ENCODE assay signal across 1 cellular context in genomic region chr6:8085053-8085511, GRCh38.
TF ChIP-seq lines count a peak whose summit lies in the region.

No MANE protein-coding gene starts in this region.

TF ChIP-seq in HepG2, 621 proteins besides CTCF, POLR2A, EP300 and RAD21 (continued from another document and continues in another):
- TF ChIP-seq ZNF646 (CRISPR knock-in tag; IDR thresholded peaks at IDR 0.05): no peak
- peak; percentile 89 for TF ChIP-seq ZNF644 (CRISPR knock-in tag; IDR thresholded peaks at IDR 0.05; ENCODE audit: low read depth)
- peak; percentile 92 for TF ChIP-seq ZMYM3 (CRISPR knock-in tag; IDR thresholded peaks at IDR 0.05)
- no peak for TF ChIP-seq ZNF7 (CRISPR knock-in tag; IDR thresholded peaks at IDR 0.05)
- no peak for TF ChIP-seq REL (CRISPR knock-in tag; conservative IDR thresholded peaks at IDR 0.05)
- TF ChIP-seq PAF1 (CRISPR knock-in tag; IDR thresholded peaks at IDR 0.05): no peak
- 0 out of 2 replicates have a peak, but pooled peaks have one; percentile 50 for TF ChIP-seq ADNP (CRISPR knock-in tag; IDR thresholded peaks at IDR 0.05)
- TF ChIP-seq NFIC (IDR thresholded peaks at IDR 0.05; ENCODE audit: low read length): peak; percentile 90
- no peak for TF ChIP-seq ZNF460 (CRISPR knock-in tag; IDR thresholded peaks at IDR 0.05; ENCODE audit: borderline replicate concordance)
- no peak for TF ChIP-seq DR1 (CRISPR knock-in tag; IDR thresholded peaks at IDR 0.05)
- TF ChIP-seq HNF4A (CRISPR knock-in tag; IDR thresholded peaks at IDR 0.05): peak; percentile 92
- 0 out of 2 replicates have a peak, but pooled peaks have one; percentile 65 for TF ChIP-seq ZBTB39 (CRISPR knock-in tag; IDR thresholded peaks at IDR 0.05)
- TF ChIP-seq, protein P1, sequence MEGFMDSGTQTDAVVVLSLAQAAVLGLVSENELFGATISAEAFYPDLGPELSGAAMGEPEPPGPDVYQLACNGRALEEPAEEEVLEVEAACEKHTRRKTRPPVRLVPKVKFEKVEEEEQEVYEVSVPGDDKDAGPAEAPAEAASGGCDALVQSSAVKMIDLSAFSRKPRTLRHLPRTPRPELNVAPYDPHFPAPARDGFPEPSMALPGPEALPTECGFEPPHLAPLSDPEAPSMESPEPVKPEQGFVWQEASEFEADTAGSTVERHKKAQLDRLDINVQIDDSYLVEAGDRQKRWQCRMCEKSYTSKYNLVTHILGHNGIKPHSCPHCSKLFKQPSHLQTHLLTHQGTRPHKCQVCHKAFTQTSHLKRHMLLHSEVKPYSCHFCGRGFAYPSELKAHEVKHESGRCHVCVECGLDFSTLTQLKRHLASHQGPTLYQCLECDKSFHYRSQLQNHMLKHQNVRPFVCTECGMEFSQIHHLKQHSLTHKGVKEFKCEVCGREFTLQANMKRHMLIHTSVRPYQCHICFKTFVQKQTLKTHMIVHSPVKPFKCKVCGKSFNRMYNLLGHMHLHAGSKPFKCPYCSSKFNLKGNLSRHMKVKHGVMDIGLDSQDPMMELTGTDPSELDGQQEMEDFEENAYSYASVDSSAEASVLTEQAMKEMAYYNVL (CRISPR knock-in tag; IDR thresholded peaks at IDR 0.05; ENCODE audit: borderline replicate concordance): peak; percentile 94; the same call in 1 of the 2 replicates
- TF ChIP-seq, protein P2, sequence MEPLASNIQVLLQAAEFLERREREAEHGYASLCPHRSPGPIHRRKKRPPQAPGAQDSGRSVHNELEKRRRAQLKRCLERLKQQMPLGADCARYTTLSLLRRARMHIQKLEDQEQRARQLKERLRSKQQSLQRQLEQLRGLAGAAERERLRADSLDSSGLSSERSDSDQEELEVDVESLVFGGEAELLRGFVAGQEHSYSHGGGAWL (CRISPR knock-in tag; IDR thresholded peaks at IDR 0.05): no peak
- peak; percentile 99 for TF ChIP-seq ARID5B (CRISPR knock-in tag; IDR thresholded peaks at IDR 0.05)
- peak; percentile 81; the same call in 1 of the 2 replicates for TF ChIP-seq HNF4G (IDR thresholded peaks at IDR 0.05; ENCODE audit: borderline replicate concordance, low read depth, low read length)
- peak; percentile 83; the same call in 1 of the 2 replicates for TF ChIP-seq HNF4G (CRISPR knock-in tag; IDR thresholded peaks at IDR 0.05; ENCODE audit: borderline replicate concordance, low read depth)
- TF ChIP-seq PAX8 (CRISPR knock-in tag; IDR thresholded peaks at IDR 0.05; ENCODE audit: borderline replicate concordance): no peak
- TF ChIP-seq GABPA (IDR thresholded peaks at IDR 0.05; ENCODE audit: low read depth, low read length): no peak
- TF ChIP-seq GABPA (CRISPR knock-in tag; IDR thresholded peaks at IDR 0.05; ENCODE audit: low read depth): peak; percentile 67
- peak; percentile 64; the same call in 1 of the 2 replicates for TF ChIP-seq ZNF747 (CRISPR knock-in tag; IDR thresholded peaks at IDR 0.05; ENCODE audit: borderline replicate concordance)
- peak; percentile 54; the same call in 1 of the 2 replicates for TF ChIP-seq FOXC1 (CRISPR knock-in tag; IDR thresholded peaks at IDR 0.05; ENCODE audit: borderline replicate concordance)
- TF ChIP-seq ESRRA (CRISPR knock-in tag; IDR thresholded peaks at IDR 0.05; ENCODE audit: low read depth): no peak; the same call in 1 of the 2 replicates
- TF ChIP-seq, protein P3, sequence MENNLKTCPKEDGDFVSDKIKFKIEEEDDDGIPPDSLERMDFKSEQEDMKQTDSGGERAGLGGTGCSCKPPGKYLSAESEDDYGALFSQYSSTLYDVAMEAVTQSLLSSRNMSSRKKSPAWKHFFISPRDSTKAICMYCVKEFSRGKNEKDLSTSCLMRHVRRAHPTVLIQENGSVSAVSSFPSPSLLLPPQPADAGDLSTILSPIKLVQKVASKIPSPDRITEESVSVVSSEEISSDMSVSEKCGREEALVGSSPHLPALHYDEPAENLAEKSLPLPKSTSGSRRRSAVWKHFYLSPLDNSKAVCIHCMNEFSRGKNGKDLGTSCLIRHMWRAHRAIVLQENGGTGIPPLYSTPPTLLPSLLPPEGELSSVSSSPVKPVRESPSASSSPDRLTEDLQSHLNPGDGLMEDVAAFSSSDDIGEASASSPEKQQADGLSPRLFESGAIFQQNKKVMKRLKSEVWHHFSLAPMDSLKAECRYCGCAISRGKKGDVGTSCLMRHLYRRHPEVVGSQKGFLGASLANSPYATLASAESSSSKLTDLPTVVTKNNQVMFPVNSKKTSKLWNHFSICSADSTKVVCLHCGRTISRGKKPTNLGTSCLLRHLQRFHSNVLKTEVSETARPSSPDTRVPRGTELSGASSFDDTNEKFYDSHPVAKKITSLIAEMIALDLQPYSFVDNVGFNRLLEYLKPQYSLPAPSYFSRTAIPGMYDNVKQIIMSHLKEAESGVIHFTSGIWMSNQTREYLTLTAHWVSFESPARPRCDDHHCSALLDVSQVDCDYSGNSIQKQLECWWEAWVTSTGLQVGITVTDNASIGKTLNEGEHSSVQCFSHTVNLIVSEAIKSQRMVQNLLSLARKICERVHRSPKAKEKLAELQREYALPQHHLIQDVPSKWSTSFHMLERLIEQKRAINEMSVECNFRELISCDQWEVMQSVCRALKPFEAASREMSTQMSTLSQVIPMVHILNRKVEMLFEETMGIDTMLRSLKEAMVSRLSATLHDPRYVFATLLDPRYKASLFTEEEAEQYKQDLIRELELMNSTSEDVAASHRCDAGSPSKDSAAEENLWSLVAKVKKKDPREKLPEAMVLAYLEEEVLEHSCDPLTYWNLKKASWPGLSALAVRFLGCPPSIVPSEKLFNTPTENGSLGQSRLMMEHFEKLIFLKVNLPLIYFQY (CRISPR knock-in tag; IDR thresholded peaks at IDR 0.05; ENCODE audit: borderline replicate concordance): 0 out of 2 replicates have a peak, but pooled peaks have one; percentile 42
- TF ChIP-seq GFI1 (CRISPR knock-in tag; IDR thresholded peaks at IDR 0.05; ENCODE audit: borderline replicate concordance): peak; percentile 85
- TF ChIP-seq SALL2 (CRISPR knock-in tag; IDR thresholded peaks at IDR 0.05): no peak
- peak; percentile 78; the same call in 1 of the 2 replicates for TF ChIP-seq RFXAP (CRISPR knock-in tag; IDR thresholded peaks at IDR 0.05; ENCODE audit: borderline replicate concordance)
- no peak for TF ChIP-seq STAT5B (CRISPR knock-in tag; IDR thresholded peaks at IDR 0.05)
- no peak for TF ChIP-seq GPN1 (CRISPR knock-in tag; IDR thresholded peaks at IDR 0.05; ENCODE audit: borderline replicate concordance)
- TF ChIP-seq FOXP4 (CRISPR knock-in tag; IDR thresholded peaks at IDR 0.05): peak; percentile 89
- TF ChIP-seq ZBTB7B (CRISPR knock-in tag; IDR thresholded peaks at IDR 0.05): peak; percentile 83
- TF ChIP-seq ZNF746 (CRISPR knock-in tag; IDR thresholded peaks at IDR 0.05): peak; percentile 78; the same call in 1 of the 2 replicates
- TF ChIP-seq MED1 (CRISPR knock-in tag; IDR thresholded peaks at IDR 0.05): peak; percentile 91
- TF ChIP-seq ELF1 (CRISPR knock-in tag; IDR thresholded peaks at IDR 0.05): peak; percentile 15; the same call in 1 of the 2 replicates
- no peak for TF ChIP-seq HNRNPUL1 (IDR thresholded peaks at IDR 0.05; ENCODE audit: low read depth, low read length)
- TF ChIP-seq FLYWCH1 (CRISPR knock-in tag; IDR thresholded peaks at IDR 0.05): no peak
- peak; percentile 82; the same call in 1 of the 2 replicates for TF ChIP-seq FOXJ3 (CRISPR knock-in tag; IDR thresholded peaks at IDR 0.05; ENCODE audit: borderline replicate concordance)
- no peak for TF ChIP-seq ZNF777 (CRISPR knock-in tag; IDR thresholded peaks at IDR 0.05)
- peak; percentile 99 for TF ChIP-seq JUN (CRISPR knock-in tag; IDR thresholded peaks at IDR 0.05)
